In genomic region chr7:150404785-150405583, GRCh38 we compare ENCODE assay signal across 8 cellular contexts. TPM values are rescaled to one million over a fixed set of nuclear protein-coding genes. Genes with fewer than 3 reads are reported as not detected.
DNase-seq lines count a peak whose midpoint lies in the region; ATAC-seq, FAIRE-seq and TF ChIP-seq lines count a peak whose summit lies in the region.

No MANE protein-coding gene starts in this region.

- CTCF ChIA-PET in naive thymus-derived CD4-positive, alpha-beta T cell (lab: Charles Lee) = interaction anchor here (1.0 to 2.9 kb wide), 8 partner anchors 13 to 49 kb away, joined by 3 to 17 read pairs (median 4); no protein-coding TSS in a partner anchor

- H3K27me3 Mint-ChIP-seq in activated T-helper 1 cell treated with anti-CD3 and anti-CD28 coated beads, Interleukin-12 subunit alpha, Interleukin-12 subunit beta, Interleukin-2, Interleukin-4 antibody, amounts not matched to agents 30 ng/mL and 10 ng/mL and 1 ng/mL, durations not matched to agents 14 hours and 24 hours and 36 hours (ENCODE audit: insufficient read depth) = no peaks in the 10 kb centered on the region
- H3K27me3 Mint-ChIP-seq in naive thymus-derived CD4-positive, alpha-beta T cell = no peaks in the 10 kb centered on the region

- H3K9me3 ChIP-seq in naive thymus-derived CD4-positive, alpha-beta T cell (ENCODE audit: control insufficient read depth in 2 of 3, low read length in 3 of 3) = no peaks in the 10 kb centered on the region

- peaks cover 14 to 21% of the 10 kb centered on the region in 2 donors for H3K4me1 ChIP-seq in naive thymus-derived CD4-positive, alpha-beta T cell (ENCODE audit: control insufficient read depth in 2 of 2, insufficient read depth in 2 of 2, low read length in 2 of 2)

- TF ChIP-seq CTCF in D721Med (IDR thresholded peaks at IDR 0.05; ENCODE audit: insufficient read depth, missing control alignments) (peak; percentile 32), GM20000 (IDR thresholded peaks at IDR 0.05; ENCODE audit: extremely low read depth, missing control alignments) (peak; percentile 15)

- peak overlapping the region; percentile 95 for H3K4me3 Mint-ChIP-seq in activated T-helper 1 cell treated with anti-CD3 and anti-CD28 coated beads, Interleukin-12 subunit alpha, Interleukin-12 subunit beta, Interleukin-2, Interleukin-4 antibody, amounts not matched to agents 30 ng/mL and 10 ng/mL and 1 ng/mL, durations not matched to agents 14 hours and 24 hours and 36 hours
- H3K4me3 Mint-ChIP-seq in naive thymus-derived CD4-positive, alpha-beta T cell = peak overlapping the region; percentile 91 to 100 (median 96)

- H3K9me3 Mint-ChIP-seq in activated T-helper 1 cell treated with anti-CD3 and anti-CD28 coated beads, Interleukin-12 subunit alpha, Interleukin-12 subunit beta, Interleukin-2, Interleukin-4 antibody, amounts not matched to agents 30 ng/mL and 10 ng/mL and 1 ng/mL, durations not matched to agents 14 hours and 24 hours and 36 hours = no peaks in the 10 kb centered on the region
- no peaks in the 10 kb centered on the region for H3K9me3 Mint-ChIP-seq in naive thymus-derived CD4-positive, alpha-beta T cell

- peaks cover 57% of the 10 kb centered on the region for H3K4me1 Mint-ChIP-seq in activated T-helper 1 cell treated with anti-CD3 and anti-CD28 coated beads, Interleukin-12 subunit alpha, Interleukin-12 subunit beta, Interleukin-2, Interleukin-4 antibody, amounts not matched to agents 30 ng/mL and 10 ng/mL and 1 ng/mL, durations not matched to agents 14 hours and 24 hours and 36 hours (ENCODE audit: low read depth)
- H3K4me1 Mint-ChIP-seq in naive thymus-derived CD4-positive, alpha-beta T cell = peaks cover 30 to 42% (median 37%) of the 10 kb centered on the region in 7 donors

- peak overlapping the region; percentile 83 for H3K4me3 ChIP-seq in naive thymus-derived CD4-positive, alpha-beta T cell (ENCODE audit: low read length)

- peak overlapping the region; percentile 95 for H3K27ac Mint-ChIP-seq in activated T-helper 1 cell treated with anti-CD3 and anti-CD28 coated beads, Interleukin-12 subunit alpha, Interleukin-12 subunit beta, Interleukin-2, Interleukin-4 antibody, amounts not matched to agents 30 ng/mL and 10 ng/mL and 1 ng/mL, durations not matched to agents 14 hours and 24 hours and 36 hours
- H3K27ac Mint-ChIP-seq in naive thymus-derived CD4-positive, alpha-beta T cell = peak overlapping the region; percentile 92 to 99 (median 96)

- DNase-seq in D721Med (ENCODE audit: insufficient read length, low spot score) (peak; percentile 88), GM20000 (ENCODE audit: low spot score) (peak; percentile 94), HT1080 (ENCODE audit: low read depth) (peak; percentile 82), OCI-M2 (lab: John Stamatoyannopoulos, UW; ENCODE audit: unreplicated experiment) (peak; percentile 45), fibroblast of gingiva (ENCODE audit: low read depth) (peak; percentile 94)
- peak; percentile 79 for DNase-seq in activated T-helper 1 cell treated with anti-CD3 and anti-CD28 coated beads, Interleukin-12 subunit alpha, Interleukin-12 subunit beta, Interleukin-2, Interleukin-4 antibody, amounts not matched to agents 30 ng/mL and 10 ng/mL and 1 ng/mL, durations not matched to agents 14 hours and 24 hours and 36 hours (ENCODE audit: low spot score)
- peak; percentile 65 to 81 (median 74) for DNase-seq in naive thymus-derived CD4-positive, alpha-beta T cell
- DNase-seq in stimulated activated CD8-positive, alpha-beta memory T cell treated with anti-CD3 and anti-CD28 coated beads, Interleukin-7, amount 100 ng/mL, for 48 hours (ENCODE audit: extremely low read depth in 1 of 2, low read depth in 1 of 2) = peak; percentile 58 to 67

- no peaks in the 10 kb centered on the region for H3K27me3 ChIP-seq in naive thymus-derived CD4-positive, alpha-beta T cell (ENCODE audit: control insufficient read depth in 2 of 2, insufficient read depth in 2 of 2, low read length in 2 of 2)

- peaks cover 0 to 18% (median 0%) of the 10 kb centered on the region in 3 experiments for H3K36me3 ChIP-seq in naive thymus-derived CD4-positive, alpha-beta T cell (ENCODE audit: control insufficient read depth in 2 of 3, insufficient read depth in 3 of 3, low read length in 3 of 3)

- no peak for FAIRE-seq in D721Med (lab: Jason Lieb, UNC)

- H3K27ac ChIP-seq in naive thymus-derived CD4-positive, alpha-beta T cell (ENCODE audit: low read depth, low read length) = peak overlapping the region; percentile 91

- intact Hi-C loops in activated T-helper 1 cell treated with anti-CD3 and anti-CD28 coated beads, Interleukin-12 subunit alpha, Interleukin-12 subunit beta, Interleukin-2, Interleukin-4 antibody, amounts not matched to agents 30 ng/mL and 10 ng/mL and 1 ng/mL, durations not matched to agents 14 hours and 24 hours and 36 hours (cut with micrococcal nuclease) = loop anchor here (1.0 to 10.0 kb wide), 7 partner anchors 26 to 612 kb away; partner anchors contain the start of genes ACTR3C, ATP6V0E2, LRRC61 and ZNF775
- intact Hi-C loops in naive thymus-derived CD4-positive, alpha-beta T cell (cut with micrococcal nuclease) = loop anchor here (1.0 to 10.0 kb wide), 8 partner anchors 16 to 827 kb away; partner anchors contain the start of genes ACTR3C (in 2 of the 2), LRRC61 (in 2 of the 2), ZNF775 (in 2 of the 2) and ABCF2 (in 1 of the 2)

- peak; percentile 87 for ATAC-seq in naive thymus-derived CD4-positive, alpha-beta T cell

- POLR2A ChIA-PET in naive thymus-derived CD4-positive, alpha-beta T cell (lab: Charles Lee) = interaction anchor here (0.6 to 5.0 kb wide), 18 partner anchors 9 to 350 kb away, joined by 3 to 62 read pairs (median 4); partner anchors contain the start of genes ACTR3C, GIMAP8, LRRC61 and REPIN1

- peaks cover 10% of the 10 kb centered on the region for H3K36me3 Mint-ChIP-seq in activated T-helper 1 cell treated with anti-CD3 and anti-CD28 coated beads, Interleukin-12 subunit alpha, Interleukin-12 subunit beta, Interleukin-2, Interleukin-4 antibody, amounts not matched to agents 30 ng/mL and 10 ng/mL and 1 ng/mL, durations not matched to agents 14 hours and 24 hours and 36 hours (ENCODE audit: low read depth)
- H3K36me3 Mint-ChIP-seq in naive thymus-derived CD4-positive, alpha-beta T cell = peaks cover 0 to 9% (median 3%) of the 10 kb centered on the region in 5 donors

RNA-seq across cellular contexts. Expression of gene ZNF775, which starts 25.9 kb away (rescaled TPM):
- 7.2 and 8.2 TPM in 2 replicates for total RNA-seq in HT1080 (2014; rRNA removed; shearing (Covaris generic))
- polyA plus RNA-seq in HT1080 (2015; cell fraction: cytosol; rRNA removed) = 5.9 and 6.7 TPM in 2 replicates
- polyA plus RNA-seq in HT1080 (2015; cell fraction: nucleus; rRNA removed) = 4.5 and 5.9 TPM in 2 replicates
- 3.9 and 4.5 TPM in 2 replicates for total RNA-seq in activated T-helper 1 cell treated with anti-CD3 and anti-CD28 coated beads, Interleukin-12 subunit alpha, Interleukin-12 subunit beta, Interleukin-2, Interleukin-4 antibody, amounts not matched to agents 30 ng/mL and 10 ng/mL and 1 ng/mL, durations not matched to agents 14 hours and 24 hours and 36 hours
- total RNA-seq in naive thymus-derived CD4-positive, alpha-beta T cell = 1 to 10 TPM; 1.1 to 5.7 (median 4.3) TPM
- 1 to 10 TPM; 3.3 to 7.4 TPM for polyA plus RNA-seq in naive thymus-derived CD4-positive, alpha-beta T cell

RNA-seq across cellular contexts. Expression of gene REPIN1, which starts 36.4 kb away (rescaled TPM):
- 122 and 136 TPM in 2 replicates for total RNA-seq in HT1080 (2014; rRNA removed; shearing (Covaris generic))
- polyA plus RNA-seq in HT1080 (2015; cell fraction: cytosol; rRNA removed) = 113 and 116 TPM in 2 replicates
- polyA plus RNA-seq in HT1080 (2015; cell fraction: nucleus; rRNA removed) = 149 and 178 TPM in 2 replicates
- 67.2 and 67.4 TPM in 2 replicates for total RNA-seq in activated T-helper 1 cell treated with anti-CD3 and anti-CD28 coated beads, Interleukin-12 subunit alpha, Interleukin-12 subunit beta, Interleukin-2, Interleukin-4 antibody, amounts not matched to agents 30 ng/mL and 10 ng/mL and 1 ng/mL, durations not matched to agents 14 hours and 24 hours and 36 hours
- 100 to 1,000 TPM in 1 of 5 experiments, 10 to 100 TPM in 4; 68.5 to 103 (median 79.7) TPM for total RNA-seq in naive thymus-derived CD4-positive, alpha-beta T cell
- polyA plus RNA-seq in naive thymus-derived CD4-positive, alpha-beta T cell = 10 to 100 TPM; 46.7 to 77.0 TPM

RNA-seq across cellular contexts. Expression of gene GIMAP8, which starts 45.4 kb away (rescaled TPM):
- total RNA-seq in HT1080 (2014; rRNA removed; shearing (Covaris generic)) = not detected in 2 replicates
- polyA plus RNA-seq in HT1080 (2015; cell fraction: cytosol; rRNA removed) = not detected in 2 replicates
- polyA plus RNA-seq in HT1080 (2015; cell fraction: nucleus; rRNA removed) = not detected in 2 replicates
- 9.2 and 9.4 TPM in 2 replicates for total RNA-seq in activated T-helper 1 cell treated with anti-CD3 and anti-CD28 coated beads, Interleukin-12 subunit alpha, Interleukin-12 subunit beta, Interleukin-2, Interleukin-4 antibody, amounts not matched to agents 30 ng/mL and 10 ng/mL and 1 ng/mL, durations not matched to agents 14 hours and 24 hours and 36 hours
- total RNA-seq in naive thymus-derived CD4-positive, alpha-beta T cell = 10 to 100 TPM; 13.8 to 69.7 (median 52.5) TPM
- polyA plus RNA-seq in naive thymus-derived CD4-positive, alpha-beta T cell = 10 to 100 TPM; 26.0 to 56.5 TPM

Comparison
In these comparisons a context has a peak if more than half of its experiments do, and no peak if none do; other contexts are left out.
1. Peak in every context shown above with its lines: DNase-seq, ATAC-seq, H3K4me3 ChIP-seq and H3K27ac ChIP-seq.
2. RNA of gene GIMAP8, which starts 45.4 kb away (total RNA-seq): 13.8 to 69.7 TPM in naive thymus-derived CD4-positive, alpha-beta T cell and 9.2 to 9.4 TPM in activated T-helper 1 cell treated with anti-CD3 and anti-CD28 coated beads, Interleukin-12 subunit alpha, Interleukin-12 subunit beta, Interleukin-2, Interleukin-4 antibody, amounts not matched to agents 30 ng/mL and 10 ng/mL and 1 ng/mL, durations not matched to agents 14 hours and 24 hours and 36 hours; not detected in HT1080; every median in the first group is over 10 times any median in the second.